19 cellular contexts compared by ENCODE assay signal in genomic region chr7:154783281-154783909, GRCh38.
"Had no signal": no experiment of that assay in that cellular context is flagged by ENCODE, and none has a peak within 500 bp of the region (broad histone marks: within the 10 kb centered on the region; RNA-seq: fewer than 3 reads in every experiment).

No MANE protein-coding gene starts in this region.

- H3K9me3 ChIP-seq: upper lobe of right lung, vagina had no signal

- DNase-seq: cortex of kidney; effector memory CD4-positive, alpha-beta T cell; heart left ventricle; hippocampal formation; kidney glomerular epithelial cell; left lung; lower lobe of right lung; stimulated activated CD4-positive, alpha-beta T cell treated with anti-CD3 and anti-CD28 coated beads, Interleukin-2, amount 100 ng/mL, for 24 hours; stimulated activated naive CD4-positive, alpha-beta T cell treated with Interleukin-2 at 50 U/mL for 16 hours; upper lobe of right lung had no signal

- H3K27ac Mint-ChIP-seq: memory B cell, mesothelial cell of epicardium, nephron had no signal

- H3K4me3 ChIP-seq: heart left ventricle, left lung, lower lobe of right lung, suprapubic skin, tibial nerve, upper lobe of right lung, vagina had no signal

- H3K4me1 ChIP-seq: heart left ventricle, left lung, lower lobe of right lung, parathyroid adenoma, suprapubic skin, tibial nerve, upper lobe of right lung, vagina had no signal

- H3K4me1 Mint-ChIP-seq: memory B cell, mesothelial cell of epicardium had no signal

- H3K36me3 ChIP-seq: heart left ventricle, left lung, lower lobe of right lung, suprapubic skin, tibial nerve, upper lobe of right lung, vagina had no signal

- H3K27ac ChIP-seq: heart left ventricle, left lung, lower lobe of right lung, parathyroid adenoma, suprapubic skin, tibial nerve, upper lobe of right lung, vagina had no signal

- H3K27me3 ChIP-seq: left lung, suprapubic skin, tibial nerve, vagina had no signal

- H3K36me3 Mint-ChIP-seq: mesothelial cell of epicardium had no signal

- ATAC-seq: esophagus mucosa, heart left ventricle, left lung, sciatic nerve, upper lobe of right lung had no signal

- H3K4me3 Mint-ChIP-seq: memory B cell, mesothelial cell of epicardium, nephron had no signal
